ENCODE assay signal across 2 cellular contexts in genomic region chr16:30853758-30854157, GRCh38.
A peak's percentile ranks its signal among the peaks of the same experiment; 100 is the strongest.
TF ChIP-seq lines count a peak whose summit lies in the region.

No MANE protein-coding gene starts in this region.

TF ChIP-seq in IMR-90, 13 proteins besides CTCF, POLR2A, EP300 and RAD21:
- no peak for TF ChIP-seq USF2 (IDR thresholded peaks at IDR 0.05; ENCODE audit: low read depth, low read length)
- TF ChIP-seq CEBPB (IDR thresholded peaks at IDR 0.05; ENCODE audit: low read depth, low read length) = peak; percentile 71
- no peak for TF ChIP-seq CHD1 (IDR thresholded peaks at IDR 0.05; ENCODE audit: low read depth, low read length)
- no peak for TF ChIP-seq RFX5 (IDR thresholded peaks at IDR 0.05; ENCODE audit: low read depth, low read length)

TF ChIP-seq in K562, 482 proteins besides CTCF, POLR2A, EP300 and RAD21 (continues in another document):
- no peak for TF ChIP-seq ZNF277 (CRISPR knock-in tag; IDR thresholded peaks at IDR 0.05; ENCODE audit: borderline replicate concordance)
- TF ChIP-seq NR2C1 (IDR thresholded peaks at IDR 0.05) = no peak
- no peak for TF ChIP-seq NR2C1 (tag; IDR thresholded peaks at IDR 0.05)
- peak; percentile 68 for TF ChIP-seq ATF3 (IDR thresholded peaks at IDR 0.05)
- TF ChIP-seq ATF3 (CRISPR knock-in tag; conservative IDR thresholded peaks at IDR 0.05) = no peak
- no peak for TF ChIP-seq VEZF1 (CRISPR knock-in tag; IDR thresholded peaks at IDR 0.05)
- no peak for TF ChIP-seq DLX4 (CRISPR knock-in tag; IDR thresholded peaks at IDR 0.05)
- no peak for TF ChIP-seq IRF1 (CRISPR knock-in tag; IDR thresholded peaks at IDR 0.05; ENCODE audit: borderline replicate concordance)
- TF ChIP-seq TRIM28 (IDR thresholded peaks at IDR 0.05) = no peak
- TF ChIP-seq HOMEZ (CRISPR knock-in tag; IDR thresholded peaks at IDR 0.05) = no peak
- TF ChIP-seq RBM22 (IDR thresholded peaks at IDR 0.05; ENCODE audit: low read depth, low read length, poor library complexity, severe bottlenecking) = no peak
- no peak for TF ChIP-seq BRD4 (IDR thresholded peaks at IDR 0.05)
- no peak for TF ChIP-seq CSDE1 (IDR thresholded peaks at IDR 0.05)
- no peak for TF ChIP-seq ZBTB40 (IDR thresholded peaks at IDR 0.05)
- TF ChIP-seq ZBTB40 (CRISPR knock-in tag; IDR thresholded peaks at IDR 0.05) = no peak
- TF ChIP-seq CREM (IDR thresholded peaks at IDR 0.05; ENCODE audit: low read depth) = 0 out of 2 replicates have a peak, but pooled peaks have one; percentile 17
- no peak for TF ChIP-seq ADNP (tag; IDR thresholded peaks at IDR 0.05)
- no peak for TF ChIP-seq E2F1 (CRISPR knock-in tag; IDR thresholded peaks at IDR 0.05)
- TF ChIP-seq MTF1 (CRISPR knock-in tag; IDR thresholded peaks at IDR 0.05; ENCODE audit: borderline replicate concordance) = no peak
- no peak for TF ChIP-seq NFIX (CRISPR knock-in tag; IDR thresholded peaks at IDR 0.05; ENCODE audit: low read depth)
- TF ChIP-seq CEBPB (tag; IDR thresholded peaks at IDR 0.05) = peak; percentile 79
- no peak for TF ChIP-seq SREBF2 (CRISPR knock-in tag; IDR thresholded peaks at IDR 0.05)
- no peak for TF ChIP-seq ZNF280A (IDR thresholded peaks at IDR 0.05; ENCODE audit: low read depth, partially characterized antibody)
- TF ChIP-seq AFF4 (CRISPR knock-in tag; IDR thresholded peaks at IDR 0.05) = no peak
- no peak for TF ChIP-seq ELF1 (tag; IDR thresholded peaks at IDR 0.05)
- no peak for TF ChIP-seq XRCC4 (IDR thresholded peaks at IDR 0.05; ENCODE audit: extremely low read depth, insufficient read depth, insufficient read length)
- no peak for TF ChIP-seq ZC3H11A (IDR thresholded peaks at IDR 0.05; ENCODE audit: low read depth, low read length)
